In genomic region chr20:40294175-40294574, GRCh38 we compare ENCODE assay signal across 31 cellular contexts.
A peak's percentile ranks its signal among the peaks of the same experiment; 100 is the strongest.
DNase-seq lines count a peak whose midpoint lies in the region; ATAC-seq, FAIRE-seq and TF ChIP-seq lines count a peak whose summit lies in the region.
"Had no signal": no experiment of that assay in that cellular context is flagged by ENCODE, and none has a peak within 500 bp of the region (broad histone marks: within the 10 kb centered on the region; RNA-seq: fewer than 3 reads in every experiment).

No MANE protein-coding gene starts in this region.

- no peaks in the 10 kb centered on the region for H3K27me3 ChIP-seq in breast epithelium
- peaks cover 6% of the 10 kb centered on the region for H3K27me3 ChIP-seq in mammary epithelial cell (ENCODE audit: insufficient read depth, low read length)
- no peaks in the 10 kb centered on the region for H3K27me3 ChIP-seq in heart left ventricle
- H3K27me3 ChIP-seq in aorta (ENCODE audit: control insufficient read depth in 1 of 2, insufficient read depth in 2 of 2, low read length in 1 of 2): no peaks in the 10 kb centered on the region
- H3K27me3 ChIP-seq: hepatocyte, MG63, ovary, sigmoid colon, transverse colon had no signal

- no peaks in the 10 kb centered on the region for H3K27me3 Mint-ChIP-seq in progenitor cell of endocrine pancreas
- H3K27me3 Mint-ChIP-seq: activated naive CD4-positive, alpha-beta T cell treated with anti-CD3 and anti-CD28 coated beads, Interleukin-2, amount 10 ng/mL, durations not matched to agents 7 days and 5 days had no signal

- H3K4me1 ChIP-seq in breast epithelium: no peaks in the 10 kb centered on the region
- H3K4me1 ChIP-seq in mammary epithelial cell (ENCODE audit: insufficient read depth, low read length): no peaks in the 10 kb centered on the region
- H3K4me1 ChIP-seq in heart left ventricle: peaks cover 0 to 22% (median 7%) of the 10 kb centered on the region in 12 donors
- peaks cover 3 to 10% of the 10 kb centered on the region in 2 donors for H3K4me1 ChIP-seq in aorta (ENCODE audit: control insufficient read depth in 1 of 2, insufficient read depth in 2 of 2, low read length in 2 of 2)
- no peaks in the 10 kb centered on the region for H3K4me1 ChIP-seq in kidney (ENCODE audit: control insufficient read depth in 1 of 2, insufficient read depth in 1 of 2, low read depth in 1 of 2, low read length in 2 of 2)
- H3K4me1 ChIP-seq: Caco-2, transverse colon had no signal

- no peaks in the 10 kb centered on the region for H3K79me2 ChIP-seq in mammary epithelial cell (ENCODE audit: insufficient read depth, low read length)
- H3K79me2 ChIP-seq: hepatocyte had no signal

- CTCF ChIA-PET in mammary epithelial cell (lab: Charles Lee; ENCODE audit: low non-redundant PET): no interaction called here

- peaks cover 3% of the 10 kb centered on the region for H3K4me1 Mint-ChIP-seq in progenitor cell of endocrine pancreas (ENCODE audit: low read depth)
- H3K4me1 Mint-ChIP-seq: activated naive CD4-positive, alpha-beta T cell treated with anti-CD3 and anti-CD28 coated beads, Interleukin-2, amount 10 ng/mL, durations not matched to agents 7 days and 5 days; activated T-helper 17 cell treated with anti-CD3 and anti-CD28 coated beads, Interleukin-2, amount 50 U/mL, for 72 hours had no signal

- in situ Hi-C loops in mammary epithelial cell (cut with MboI; ENCODE audit: low sequenced_read_pairs in 2 of 2): no loop called here

- H3K9me3 ChIP-seq in breast epithelium (peaks cover 0 to 10% of the 10 kb centered on the region in 2 donors), mammary epithelial cell (replicated peaks; ENCODE audit: insufficient read depth, low read length) (no peaks in the 10 kb centered on the region), heart left ventricle (peaks cover 0 to 22% (median 7%) of the 10 kb centered on the region in 12 donors), aorta (ENCODE audit: control insufficient read depth, low read length) (no peaks in the 10 kb centered on the region), kidney (ENCODE audit: control insufficient read depth in 1 of 2, low read length in 2 of 2) (no peaks in the 10 kb centered on the region)
- H3K9me3 ChIP-seq: ovary, transverse colon had no signal

- BruUV-seq in mammary epithelial cell (replicated peaks; lab: Mats Ljungman, UMichigan): no TSS peak

- no peak overlapping the region for H2AFZ ChIP-seq in mammary epithelial cell (ENCODE audit: low read depth, low read length)
- H2AFZ ChIP-seq: hepatocyte had no signal

- no peak overlapping the region for H3K4me3 Mint-ChIP-seq in progenitor cell of endocrine pancreas (ENCODE audit: low read depth)
- H3K4me3 Mint-ChIP-seq: activated naive CD4-positive, alpha-beta T cell treated with anti-CD3 and anti-CD28 coated beads, Interleukin-2, amount 10 ng/mL, durations not matched to agents 7 days and 5 days; activated T-helper 17 cell treated with anti-CD3 and anti-CD28 coated beads, Interleukin-2, amount 50 U/mL, for 72 hours; H9; natural killer cell treated with Interleukin-12 subunit alpha and Interleukin-12 subunit beta and Interleukin-15 and Interleukin-18, amount 100 ng/mL, for 72 hours had no signal

- H3K4me3 ChIP-seq in breast epithelium: no peak overlapping the region
- no peak overlapping the region for H3K4me3 ChIP-seq in mammary epithelial cell (replicated peaks in 1 of 3; ENCODE audit: insufficient read depth in 1 of 3, low read depth in 2 of 3, low read length in 3 of 3)
- H3K4me3 ChIP-seq in heart left ventricle: no peak overlapping the region
- H3K4me3 ChIP-seq in aorta (ENCODE audit: low read length in 2 of 2): no peak overlapping the region
- no peak overlapping the region for H3K4me3 ChIP-seq in kidney (ENCODE audit: low read length in 2 of 2)
- H3K4me3 ChIP-seq: hepatocyte, MG63, ovary, sigmoid colon, transverse colon had no signal

- no peak for TF ChIP-seq CTCF in breast epithelium (IDR thresholded peaks at IDR 0.05)
- no peak for TF ChIP-seq CTCF in mammary epithelial cell (conservative IDR thresholded peaks at IDR 0.05 in 1 of 2, IDR thresholded peaks at IDR 0.05 in 1 of 2; ENCODE audit: extremely low read depth in 1 of 2, insufficient read depth in 1 of 2, low read depth in 1 of 2, low read length in 2 of 2)
- TF ChIP-seq CTCF in heart left ventricle (IDR thresholded peaks at IDR 0.05): no peak
- TF ChIP-seq CTCF in progenitor cell of endocrine pancreas (IDR thresholded peaks at IDR 0.05; ENCODE audit: unreplicated experiment): no peak
- no peak for TF ChIP-seq CTCF in kidney (IDR thresholded peaks at IDR 0.05; ENCODE audit: borderline replicate concordance, extremely low read depth, insufficient read depth)

- ATAC-seq in heart left ventricle (peak in 3 of 4 donors; percentile 34 to 70 (median 50)), aorta (ENCODE audit: low FRiP score) (peak; percentile 87)
- ATAC-seq: activated T-helper 17 cell treated with anti-CD3 and anti-CD28 coated beads, Interleukin-2, amount 50 U/mL, for 72 hours; natural killer cell treated with Interleukin-12 subunit alpha and Interleukin-12 subunit beta and Interleukin-15 and Interleukin-18, amount 100 ng/mL, for 72 hours; Panc1 had no signal

- H3K36me3 Mint-ChIP-seq in progenitor cell of endocrine pancreas (ENCODE audit: insufficient read depth): no peaks in the 10 kb centered on the region
- H3K36me3 Mint-ChIP-seq: activated naive CD4-positive, alpha-beta T cell treated with anti-CD3 and anti-CD28 coated beads, Interleukin-2, amount 10 ng/mL, durations not matched to agents 7 days and 5 days; natural killer cell treated with Interleukin-12 subunit alpha and Interleukin-12 subunit beta and Interleukin-15 and Interleukin-18, amount 100 ng/mL, for 72 hours had no signal

- FAIRE-seq in kidney (lab: Jason Lieb, UNC): no peak
- FAIRE-seq: G401.6 had no signal

- DNase-seq in breast epithelium (ENCODE audit: low spot score in 2 of 2) (no peak), mammary epithelial cell (no peak), heart left ventricle (peak in 2 of 5 donors; percentile 29 to 34), progenitor cell of endocrine pancreas (ENCODE audit: low spot score, unreplicated experiment) (no peak), aorta (no peak), kidney (no peak), T-helper 2 cell (no peak), NCI-H2081 (lab: John Stamatoyannopoulos, UW) (no peak)
- DNase-seq: activated CD4-positive, alpha-beta T cell treated with anti-CD3 and anti-CD28 coated beads for 4 hours; activated naive CD4-positive, alpha-beta T cell treated with anti-CD3 and anti-CD28 coated beads, Interleukin-2, amount 10 ng/mL, durations not matched to agents 7 days and 5 days; Caco-2; DMS79; effector CD8-positive, alpha-beta T cell; erythroblast; foreskin fibroblast; H9; MG63; NCI-H2029; NCI-H226; SIG-M5; stimulated activated CD4-positive, alpha-beta T cell treated with anti-CD3 and anti-CD28 coated beads, Interleukin-4, amount 100 ng/mL, for 24 hours; transverse colon had no signal

- TF ChIP-seq POLR2A in breast epithelium (IDR thresholded peaks at IDR 0.05) (no peak), heart left ventricle (IDR thresholded peaks at IDR 0.05) (no peak)

- H3K27ac Mint-ChIP-seq in progenitor cell of endocrine pancreas: peak overlapping the region; percentile 13
- H3K27ac Mint-ChIP-seq: activated naive CD4-positive, alpha-beta T cell treated with anti-CD3 and anti-CD28 coated beads, Interleukin-2, amount 10 ng/mL, durations not matched to agents 7 days and 5 days; activated T-helper 17 cell treated with anti-CD3 and anti-CD28 coated beads, Interleukin-2, amount 50 U/mL, for 72 hours; H9; natural killer cell treated with Interleukin-12 subunit alpha and Interleukin-12 subunit beta and Interleukin-15 and Interleukin-18, amount 100 ng/mL, for 72 hours had no signal

- peaks cover 2% of the 10 kb centered on the region for H3K9me3 Mint-ChIP-seq in progenitor cell of endocrine pancreas (ENCODE audit: low read depth)
- H3K9me3 Mint-ChIP-seq: activated naive CD4-positive, alpha-beta T cell treated with anti-CD3 and anti-CD28 coated beads, Interleukin-2, amount 10 ng/mL, durations not matched to agents 7 days and 5 days; activated T-helper 17 cell treated with anti-CD3 and anti-CD28 coated beads, Interleukin-2, amount 50 U/mL, for 72 hours; natural killer cell treated with Interleukin-12 subunit alpha and Interleukin-12 subunit beta and Interleukin-15 and Interleukin-18, amount 100 ng/mL, for 72 hours had no signal

- intact Hi-C loops in breast epithelium (cut with DNase I; ENCODE audit: low total_unique reads) (no loop called here), mammary epithelial cell (cut with micrococcal nuclease) (no loop called here), heart left ventricle (cut with DNase I) (no loop called here), aorta (cut with DNase I) (loop anchor here in 1 of 2 donors (2.0 to 5.0 kb wide), 2 partner anchors 213 to 395 kb away; partner anchors contain the start of gene MAFB), kidney (cut with DNase I) (no loop called here)

- dilution Hi-C loops in mammary epithelial cell (cut with HindIII; ENCODE audit: low sequenced_read_pairs): no loop called here

- H3K36me3 ChIP-seq in breast epithelium (no peaks in the 10 kb centered on the region), mammary epithelial cell (ENCODE audit: insufficient read depth, low read length) (no peaks in the 10 kb centered on the region), heart left ventricle (no peaks in the 10 kb centered on the region), aorta (ENCODE audit: control insufficient read depth in 1 of 2, insufficient read depth in 2 of 2, low read length in 1 of 2) (no peaks in the 10 kb centered on the region), kidney (ENCODE audit: control insufficient read depth in 1 of 2, insufficient read depth in 2 of 2, low read length in 2 of 2) (no peaks in the 10 kb centered on the region)
- H3K36me3 ChIP-seq: MG63, ovary, sigmoid colon, transverse colon had no signal

- no peaks in the 10 kb centered on the region for H4K20me1 ChIP-seq in mammary epithelial cell (ENCODE audit: insufficient read depth, low read length)

- no peak overlapping the region for H3K4me2 ChIP-seq in mammary epithelial cell (ENCODE audit: insufficient read depth, low read depth, low read length)
- H3K4me2 ChIP-seq: hepatocyte, KMS-11 had no signal

- H3K27ac ChIP-seq in breast epithelium: peak overlapping the region; percentile 22 to 69
- no peak overlapping the region for H3K27ac ChIP-seq in mammary epithelial cell (ENCODE audit: insufficient read depth, low read depth, low read length)
- peak overlapping the region in 2 of 12 donors; percentile 3 to 15 for H3K27ac ChIP-seq in heart left ventricle
- peak overlapping the region; percentile 18 to 82 for H3K27ac ChIP-seq in aorta (ENCODE audit: low read depth in 1 of 2, low read length in 2 of 2)
- H3K27ac ChIP-seq in kidney (ENCODE audit: low read depth in 2 of 2, low read length in 2 of 2): no peak overlapping the region
- H3K27ac ChIP-seq: C4-2B, hepatocyte, KMS-11, ovary, sigmoid colon, transverse colon had no signal

- WGBS in mammary epithelial cell (ENCODE audit: low coverage, missing lambda C conversion rate): 81% methylated on average over 5 of the region's 6 CpGs
- 47 to 65% (median 54%) methylated on average over 6 of the region's 6 CpGs for WGBS in heart left ventricle, 4 donors
- WGBS in aorta, 2 donors: 5 to 6% methylated on average over 6 of the region's 6 CpGs

- no peak overlapping the region for H3K9ac ChIP-seq in mammary epithelial cell (ENCODE audit: insufficient read depth, low read length)
- H3K9ac ChIP-seq in kidney (ENCODE audit: low read length in 2 of 2): no peak overlapping the region
- H3K9ac ChIP-seq: KMS-11 had no signal

Comparison
In these comparisons a context has a peak if more than half of its experiments do, and no peak if none do; other contexts are left out.
1. H3K27ac ChIP-seq: peak in breast epithelium (2 of 2) and aorta (2 of 2); none in mammary epithelial cell (single experiment) and kidney (0 of 2).